In genomic region chr3:16842710-16843270, GRCh38 we compare ENCODE assay signal across 9 cellular contexts. TPM values are rescaled to one million over a fixed set of nuclear protein-coding genes. Genes with fewer than 3 reads are reported as not detected.
DNase-seq lines count a peak whose midpoint lies in the region; ATAC-seq and TF ChIP-seq lines count a peak whose summit lies in the region.
"Had no signal": no experiment of that assay in that cellular context is flagged by ENCODE, and none has a peak within 500 bp of the region (broad histone marks: within the 10 kb centered on the region; RNA-seq: fewer than 3 reads in every experiment).

No MANE protein-coding gene starts in this region.

- H3K9me3 ChIP-seq in mononuclear cell (ENCODE audit: low read depth, low read length) = no peaks in the 10 kb centered on the region

- no peaks in the 10 kb centered on the region for H3K27me3 ChIP-seq in mononuclear cell (ENCODE audit: insufficient read depth, low read length)

- CTCF ChIA-PET in activated CD8-positive, alpha-beta T cell treated with anti-CD3 and anti-CD28 coated beads for 36 hours (lab: Charles Lee) = interaction anchor here (0.7 to 2.8 kb wide), 7 partner anchors 10 to 309 kb away, joined by 3 to 7 read pairs (median 4); partner anchors contain the start of gene PLCL2

- no peaks in the 10 kb centered on the region for H3K27me3 Mint-ChIP-seq in activated CD8-positive, alpha-beta T cell treated with anti-CD3 and anti-CD28 coated beads for 36 hours

- DNase-seq in COR-L47 (lab: John Stamatoyannopoulos, UW) = peak; percentile 63
- DNase-seq in NCI-H1092 (lab: John Stamatoyannopoulos, UW) = peak; percentile 65
- DNase-seq in activated CD8-positive, alpha-beta T cell treated with anti-CD3 and anti-CD28 coated beads for 36 hours = peak; percentile 37
- DNase-seq in C1 segment of cervical spinal cord (lab: John Stamatoyannopoulos, UW) = no peak
- no peak for DNase-seq in epidermal melanocyte (ENCODE audit: insufficient read length, low spot score)
- DNase-seq in SKM-1 treated with dmso at 0.1 percent for 144 hours (lab: John Stamatoyannopoulos, UW; ENCODE audit: unreplicated experiment) = no peak

- POLR2A ChIA-PET in activated CD8-positive, alpha-beta T cell treated with anti-CD3 and anti-CD28 coated beads for 36 hours (lab: Charles Lee) = interaction anchor here (1.4 to 2.3 kb wide), 7 partner anchors 10 to 365 kb away, joined by 3 to 10 read pairs (median 5); partner anchors contain the start of gene PLCL2

- H3K36me3 Mint-ChIP-seq in activated CD8-positive, alpha-beta T cell treated with anti-CD3 and anti-CD28 coated beads for 36 hours (ENCODE audit: low read depth) = no peaks in the 10 kb centered on the region

- H3K4me1 ChIP-seq in mononuclear cell (ENCODE audit: insufficient read depth, low read length) = peaks cover 71% of the 10 kb centered on the region

- ATAC-seq in activated CD8-positive, alpha-beta T cell treated with anti-CD3 and anti-CD28 coated beads for 36 hours = peak; percentile 29
- no peak for ATAC-seq in HG03135 (IDR thresholded peaks at IDR 0.05; ENCODE audit: unreplicated experiment)
- ATAC-seq: K562 had no signal

- H3K9me3 Mint-ChIP-seq in activated CD8-positive, alpha-beta T cell treated with anti-CD3 and anti-CD28 coated beads for 36 hours = no peaks in the 10 kb centered on the region

- peak overlapping the region; percentile 71 for H3K4me3 Mint-ChIP-seq in activated CD8-positive, alpha-beta T cell treated with anti-CD3 and anti-CD28 coated beads for 36 hours

- intact Hi-C loops in activated CD8-positive, alpha-beta T cell treated with anti-CD3 and anti-CD28 coated beads for 36 hours (cut with micrococcal nuclease) = no loop called here

- no peak for TF ChIP-seq CTCF in activated CD8-positive, alpha-beta T cell treated with anti-CD3 and anti-CD28 coated beads for 36 hours (IDR thresholded peaks at IDR 0.05)

- H3K4me1 Mint-ChIP-seq in activated CD8-positive, alpha-beta T cell treated with anti-CD3 and anti-CD28 coated beads for 36 hours (ENCODE audit: low read depth) = peaks cover 71% of the 10 kb centered on the region

- peak overlapping the region; percentile 94 for H3K27ac Mint-ChIP-seq in activated CD8-positive, alpha-beta T cell treated with anti-CD3 and anti-CD28 coated beads for 36 hours

- peak overlapping the region; percentile 5 for H3K4me3 ChIP-seq in mononuclear cell (ENCODE audit: low read length)
- H3K4me3 ChIP-seq: K562 had no signal

RNA-seq across cellular contexts. Expression of gene PLCL2, which starts 42.0 kb away (rescaled TPM):
- 10 to 100 TPM; 19.4 to 19.7 TPM for total RNA-seq in activated CD8-positive, alpha-beta T cell treated with anti-CD3 and anti-CD28 coated beads for 36 hours
- 73.6 TPM for total RNA-seq in mononuclear cell

Comparison
In these comparisons a context has a peak if more than half of its experiments do, and no peak if none do; other contexts are left out.
1. DNase-seq: peak in COR-L47 (single experiment), NCI-H1092 (single experiment) and activated CD8-positive, alpha-beta T cell treated with anti-CD3 and anti-CD28 coated beads for 36 hours (single experiment); none in C1 segment of cervical spinal cord (0 of 14), epidermal melanocyte (single experiment) and SKM-1 treated with dmso at 0.1 percent for 144 hours (single experiment).